Comparison of ENCODE assay signal across 18 cellular contexts in the genomic region with DNA sequence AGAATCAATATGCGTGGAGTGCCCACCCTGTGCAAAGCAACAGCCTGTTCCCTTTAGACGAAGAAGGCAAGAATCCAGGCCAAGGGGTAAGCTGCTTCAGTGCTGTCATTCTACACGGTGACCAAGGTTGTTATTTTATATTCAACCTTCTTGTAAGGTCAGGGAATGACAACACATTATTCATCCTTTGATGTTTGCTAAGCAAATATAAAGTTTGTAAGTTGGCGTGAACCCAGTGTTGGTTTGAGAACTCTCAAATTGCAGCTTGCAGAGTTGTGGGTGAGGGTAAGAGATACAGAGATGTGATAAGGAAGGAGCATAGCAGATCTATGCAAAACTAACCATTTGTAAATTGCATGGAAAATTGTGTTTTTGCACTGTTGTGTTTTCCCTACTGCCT.
A peak's percentile ranks its signal among the peaks of the same experiment; 100 is the strongest.
DNase-seq lines count a peak whose midpoint lies in the region; ATAC-seq, FAIRE-seq and TF ChIP-seq lines count a peak whose summit lies in the region.
"Had no signal": no experiment of that assay in that cellular context is flagged by ENCODE, and none has a peak within 500 bp of the region (broad histone marks: within the 10 kb centered on the region; RNA-seq: fewer than 3 reads in every experiment).

No MANE protein-coding gene starts in this region.

- H3K4me2 ChIP-seq in HepG2 (ENCODE audit: low read depth, low read length): no peak overlapping the region

- DNase-seq in Daoy (ENCODE audit: low read depth) (peak; percentile 37), HepG2 (ENCODE audit: low spot score) (peak; percentile 32), mesenteric fat pad (ENCODE audit: low spot score) (no peak)
- DNase-seq in stimulated activated naive CD4-positive, alpha-beta T cell (lab: John Stamatoyannopoulos, UW): no peak
- DNase-seq: activated CD4-positive, alpha-beta memory T cell treated with anti-CD3 and anti-CD28 coated beads, Interleukin-2, amount 10 ng/mL, durations not matched to agents 7 days and 5 days; activated naive CD4-positive, alpha-beta T cell; caudate nucleus; NCI-H1092 treated with DMSO at 0.1 percent for 48 hours; NCI-H748 treated with DMSO at 0.1 percent for 48 hours; right cardiac atrium; stimulated activated CD4-positive, alpha-beta T cell treated with anti-CD3 and anti-CD28 coated beads, Interleukin-2, amount 100 ng/mL, for 24 hours; T1000 had no signal

- intact Hi-C loops in HepG2 (cut with micrococcal nuclease; ENCODE audit: unreplicated experiment): no loop called here

- H3K79me2 ChIP-seq in HepG2 (ENCODE audit: insufficient read depth, low read length): no peaks in the 10 kb centered on the region

- H3K9ac ChIP-seq in HepG2 (ENCODE audit: insufficient read depth, low read depth, low read length): no peak overlapping the region

- peak overlapping the region; percentile 69 for H3K27ac ChIP-seq in C4-2B
- no peak overlapping the region for H3K27ac ChIP-seq in HepG2 (ENCODE audit: extremely low read length, insufficient read depth, low read length)
- H3K27ac ChIP-seq: upper lobe of left lung had no signal

- ATAC-seq in activated T-helper 17 cell treated with anti-CD3 and anti-CD28 coated beads, Interleukin-2, amount 50 U/mL, for 72 hours (replicated peaks): peak; percentile 46
- ATAC-seq in HepG2 (peak; percentile 35; the same call in 2 of the 3 replicates), GM18873 (IDR thresholded peaks at IDR 0.05; ENCODE audit: low FRiP score, unreplicated experiment) (no peak), GM21367 (IDR thresholded peaks at IDR 0.05; ENCODE audit: unreplicated experiment) (no peak)

- no peak for TF ChIP-seq POLR2A in HepG2 (IDR thresholded peaks at IDR 0.05; ENCODE audit: insufficient read depth in 1 of 2, low read depth in 2 of 2, low read length in 2 of 2)

- no peak for FAIRE-seq in HepG2 (lab: Jason Lieb, UNC)

- no peaks in the 10 kb centered on the region for H4K20me1 ChIP-seq in HepG2 (ENCODE audit: insufficient read depth, low read length)

- H3K4me1 ChIP-seq in HepG2 (ENCODE audit: insufficient read depth, low read length): peaks cover 10% of the 10 kb centered on the region

- TF ChIP-seq RAD21 in HepG2 (CRISPR knock-in tag; IDR thresholded peaks at IDR 0.05): no peak

- no peaks in the 10 kb centered on the region for H3K36me3 Mint-ChIP-seq in activated T-helper 17 cell treated with anti-CD3 and anti-CD28 coated beads, Interleukin-2, amount 50 U/mL, for 72 hours (ENCODE audit: low read depth)

- in situ Hi-C loops in HepG2 (cut with HindIII; ENCODE audit: extremely low pct_ligation_motif_present, low pct_unique_long_range_greater_than_20kb): no loop called here

- H3K36me3 ChIP-seq in HepG2 (replicated peaks in 1 of 2; ENCODE audit: control insufficient read depth in 1 of 2, insufficient read depth in 2 of 2, low read length in 2 of 2): no peaks in the 10 kb centered on the region
- H3K36me3 ChIP-seq: upper lobe of left lung had no signal

- H2AFZ ChIP-seq in HepG2 (ENCODE audit: low read length): no peak overlapping the region

- 0% methylated on average over 4 of the region's 4 CpGs for WGBS in HepG2 (ENCODE audit: low lambda C conversion rate)

- no TSS peak for BruUV-seq in HepG2 (replicated peaks; lab: Mats Ljungman, UMichigan)

- peaks cover 38% of the 10 kb centered on the region for H3K4me1 Mint-ChIP-seq in activated T-helper 17 cell treated with anti-CD3 and anti-CD28 coated beads, Interleukin-2, amount 50 U/mL, for 72 hours

- H3K4me3 ChIP-seq in HepG2 (replicated peaks in 1 of 3; ENCODE audit: insufficient read depth in 1 of 3, low read depth in 2 of 3, low read length in 3 of 3): no peak overlapping the region
- H3K4me3 ChIP-seq: upper lobe of left lung had no signal

- no peaks in the 10 kb centered on the region for H3K27me3 ChIP-seq in HepG2 (ENCODE audit: control insufficient read depth in 1 of 2, insufficient read depth in 2 of 2, low read length in 2 of 2)
- H3K27me3 ChIP-seq: upper lobe of left lung had no signal

- H3K4me3 Mint-ChIP-seq in activated T-helper 17 cell treated with anti-CD3 and anti-CD28 coated beads, Interleukin-2, amount 50 U/mL, for 72 hours: peak overlapping the region; percentile 36
- H3K4me3 Mint-ChIP-seq: activated CD4-positive, alpha-beta memory T cell treated with anti-CD3 and anti-CD28 coated beads, Interleukin-2, amount 10 ng/mL, durations not matched to agents 7 days and 5 days had no signal

- no peaks in the 10 kb centered on the region for H3K9me3 Mint-ChIP-seq in activated T-helper 17 cell treated with anti-CD3 and anti-CD28 coated beads, Interleukin-2, amount 50 U/mL, for 72 hours

- no peak overlapping the region for H3K27ac Mint-ChIP-seq in activated T-helper 17 cell treated with anti-CD3 and anti-CD28 coated beads, Interleukin-2, amount 50 U/mL, for 72 hours
- H3K27ac Mint-ChIP-seq: activated CD4-positive, alpha-beta memory T cell treated with anti-CD3 and anti-CD28 coated beads, Interleukin-2, amount 10 ng/mL, durations not matched to agents 7 days and 5 days; IgD-negative memory B cell had no signal

- CTCF ChIA-PET in HepG2 (lab: Yijun Ruan, JAX; ENCODE audit: low intra/inter-chr PET ratio, low total read pairs): no interaction called here

- H3K27me3 Mint-ChIP-seq in activated T-helper 17 cell treated with anti-CD3 and anti-CD28 coated beads, Interleukin-2, amount 50 U/mL, for 72 hours: no peaks in the 10 kb centered on the region
- H3K27me3 Mint-ChIP-seq: activated CD4-positive, alpha-beta memory T cell treated with anti-CD3 and anti-CD28 coated beads, Interleukin-2, amount 10 ng/mL, durations not matched to agents 7 days and 5 days had no signal

- POLR2A ChIA-PET in HepG2 (lab: Yijun Ruan, JAX): no interaction called here

- no peak for TF ChIP-seq CTCF in C4-2B (conservative IDR thresholded peaks at IDR 0.05)
- TF ChIP-seq CTCF in HepG2 (CRISPR knock-in tag; IDR thresholded peaks at IDR 0.05): no peak

- no peaks in the 10 kb centered on the region for H3K9me3 ChIP-seq in HepG2 (ENCODE audit: low read length)
- H3K9me3 ChIP-seq: upper lobe of left lung had no signal

- TF ChIP-seq EP300 in HepG2 (IDR thresholded peaks at IDR 0.05; ENCODE audit: low read depth in 2 of 2, low read length in 2 of 2): no peak
- no peak for TF ChIP-seq EP300 in HepG2 (CRISPR knock-in tag; IDR thresholded peaks at IDR 0.05; ENCODE audit: borderline replicate concordance)

TF ChIP-seq in HepG2, 621 proteins besides CTCF, POLR2A, EP300 and RAD21:
- peak; percentile 42; the same call in 1 of the 2 replicates for TF ChIP-seq NR2F6 (IDR thresholded peaks at IDR 0.05)
- no peak for TF ChIP-seq NR2F6 (CRISPR knock-in tag; IDR thresholded peaks at IDR 0.05)
- 0 out of 2 replicates have a peak, but pooled peaks have one; percentile 23 for TF ChIP-seq NR2F2 (IDR thresholded peaks at IDR 0.05; ENCODE audit: borderline replicate concordance, low read depth)
- TF ChIP-seq ZSCAN30 (CRISPR knock-in tag; IDR thresholded peaks at IDR 0.05): no peak
- TF ChIP-seq FOXP1 (IDR thresholded peaks at IDR 0.05): no peak
- TF ChIP-seq FOXP1 (CRISPR knock-in tag; IDR thresholded peaks at IDR 0.05): no peak
- no peak for TF ChIP-seq SKI (IDR thresholded peaks at IDR 0.05; ENCODE audit: partially characterized antibody)
- TF ChIP-seq CREB1 (IDR thresholded peaks at IDR 0.05): no peak
- TF ChIP-seq CREB1 (CRISPR knock-in tag; IDR thresholded peaks at IDR 0.05): no peak

Comparison
In these comparisons a context has a peak if more than half of its experiments do, and no peak if none do; other contexts are left out.
1. DNase-seq: peak in Daoy (single experiment) and HepG2 (single experiment); none in mesenteric fat pad (single experiment) and stimulated activated naive CD4-positive, alpha-beta T cell (0 of 6).
2. ATAC-seq: peak in activated T-helper 17 cell treated with anti-CD3 and anti-CD28 coated beads, Interleukin-2, amount 50 U/mL, for 72 hours (single experiment) and HepG2 (single experiment); none in GM18873 (single experiment) and GM21367 (single experiment).